ENCODE assay signal across 1 cellular context in genomic region chr16:20879175-20880053, GRCh38.
A peak's percentile ranks its signal among the peaks of the same experiment; 100 is the strongest.
TF ChIP-seq lines count a peak whose summit lies in the region.

No MANE protein-coding gene starts in this region.

TF ChIP-seq in HepG2, 621 proteins besides CTCF, POLR2A, EP300 and RAD21 (continued from another document):
- 0 out of 2 replicates have a peak, but pooled peaks have one; percentile 40 for TF ChIP-seq ATF5 (CRISPR knock-in tag; IDR thresholded peaks at IDR 0.05; ENCODE audit: low read depth)
- TF ChIP-seq FOXJ3 (CRISPR knock-in tag; IDR thresholded peaks at IDR 0.05; ENCODE audit: borderline replicate concordance) = no peak
- peak; percentile 25; the same call in 1 of the 2 replicates for TF ChIP-seq JUN (CRISPR knock-in tag; IDR thresholded peaks at IDR 0.05)
- TF ChIP-seq YEATS2 (CRISPR knock-in tag; IDR thresholded peaks at IDR 0.05; ENCODE audit: borderline replicate concordance) = 0 out of 2 replicates have a peak, but pooled peaks have one; percentile 12
- TF ChIP-seq ARNT2 (CRISPR knock-in tag; IDR thresholded peaks at IDR 0.05; ENCODE audit: low read depth) = no peak
- TF ChIP-seq MIER2 (CRISPR knock-in tag; IDR thresholded peaks at IDR 0.05) = no peak
- no peak for TF ChIP-seq RCOR2 (CRISPR knock-in tag; IDR thresholded peaks at IDR 0.05)
- 0 out of 2 replicates have a peak, but pooled peaks have one; percentile 21 for TF ChIP-seq ARNTL (CRISPR knock-in tag; IDR thresholded peaks at IDR 0.05)
- no peak for TF ChIP-seq ZBTB43 (CRISPR knock-in tag; conservative IDR thresholded peaks at IDR 0.05)
- 0 out of 2 replicates have a peak, but pooled peaks have one; percentile 47 for TF ChIP-seq THYN1 (CRISPR knock-in tag; IDR thresholded peaks at IDR 0.05; ENCODE audit: borderline replicate concordance, low read depth)
- TF ChIP-seq ZNF512B (CRISPR knock-in tag; IDR thresholded peaks at IDR 0.05; ENCODE audit: borderline replicate concordance) = no peak
- TF ChIP-seq ZNF644 (CRISPR knock-in tag; IDR thresholded peaks at IDR 0.05; ENCODE audit: low read depth) = 0 out of 2 replicates have a peak, but pooled peaks have one; percentile 5
- TF ChIP-seq AKNA (CRISPR knock-in tag; IDR thresholded peaks at IDR 0.05; ENCODE audit: borderline replicate concordance) = no peak
- TF ChIP-seq NFYC (CRISPR knock-in tag; IDR thresholded peaks at IDR 0.05) = no peak
- TF ChIP-seq JARID2 (CRISPR knock-in tag; IDR thresholded peaks at IDR 0.05; ENCODE audit: insufficient replicate concordance) = peak; percentile 49
- TF ChIP-seq SNAPC2 (CRISPR knock-in tag; IDR thresholded peaks at IDR 0.05) = 0 out of 2 replicates have a peak, but pooled peaks have one; percentile 39
- TF ChIP-seq DNMT3B (CRISPR knock-in tag; conservative IDR thresholded peaks at IDR 0.05) = 0 out of 2 replicates have a peak, but pooled peaks have one; percentile 43
- peak; percentile 1; the same call in 1 of the 2 replicates for TF ChIP-seq POGZ (CRISPR knock-in tag; IDR thresholded peaks at IDR 0.05)
- TF ChIP-seq ZNF577 (CRISPR knock-in tag; IDR thresholded peaks at IDR 0.05; ENCODE audit: borderline replicate concordance, low read depth) = no peak
- 0 out of 2 replicates have a peak, but pooled peaks have one; percentile 35 for TF ChIP-seq SNAPC5 (CRISPR knock-in tag; IDR thresholded peaks at IDR 0.05; ENCODE audit: borderline replicate concordance)
